7 cellular contexts compared by ENCODE assay signal in the genomic region with DNA sequence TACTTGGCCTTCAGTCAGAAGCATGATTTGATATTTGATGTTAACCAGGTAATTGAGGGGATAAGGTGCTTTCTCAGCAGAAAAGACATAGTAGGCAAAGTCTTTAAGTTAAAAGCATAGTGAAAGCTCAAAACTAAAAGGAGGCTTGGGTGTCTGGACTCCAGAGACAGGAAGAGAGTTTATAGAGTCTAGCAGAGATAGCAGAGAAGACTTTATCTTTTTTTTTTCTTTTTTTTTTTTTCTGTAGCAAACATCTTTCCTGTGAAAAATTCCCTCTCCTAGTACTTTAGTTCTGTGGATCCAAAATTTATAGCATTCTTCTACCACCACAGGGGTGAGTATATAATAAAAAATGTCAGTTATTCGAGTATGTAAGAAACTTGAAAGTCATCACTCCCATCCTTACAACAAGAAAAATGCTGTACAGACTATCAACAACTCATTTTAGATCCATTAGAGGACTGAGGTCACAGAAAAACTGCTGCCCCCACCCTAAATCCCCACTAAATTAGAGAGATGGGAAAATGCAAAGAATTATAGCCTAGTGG. TPM values are rescaled to one million over a fixed set of nuclear protein-coding genes. Genes with fewer than 3 reads are reported as not detected.
"Had no signal": no experiment of that assay in that cellular context is flagged by ENCODE, and none has a peak within 500 bp of the region (broad histone marks: within the 10 kb centered on the region; RNA-seq: fewer than 3 reads in every experiment).

No MANE protein-coding gene starts in this region.

RNA-seq across cellular contexts. Expression of gene SFTPA1, which starts 58.6 kb away (rescaled TPM):
- total RNA-seq: LHCN-M2, MCF 10A, NCI-H460, PC-9, Peyer's patch, RPMI7951, SJCRH30 had no signal
